12 cellular contexts compared by ENCODE assay signal in the genomic region with DNA sequence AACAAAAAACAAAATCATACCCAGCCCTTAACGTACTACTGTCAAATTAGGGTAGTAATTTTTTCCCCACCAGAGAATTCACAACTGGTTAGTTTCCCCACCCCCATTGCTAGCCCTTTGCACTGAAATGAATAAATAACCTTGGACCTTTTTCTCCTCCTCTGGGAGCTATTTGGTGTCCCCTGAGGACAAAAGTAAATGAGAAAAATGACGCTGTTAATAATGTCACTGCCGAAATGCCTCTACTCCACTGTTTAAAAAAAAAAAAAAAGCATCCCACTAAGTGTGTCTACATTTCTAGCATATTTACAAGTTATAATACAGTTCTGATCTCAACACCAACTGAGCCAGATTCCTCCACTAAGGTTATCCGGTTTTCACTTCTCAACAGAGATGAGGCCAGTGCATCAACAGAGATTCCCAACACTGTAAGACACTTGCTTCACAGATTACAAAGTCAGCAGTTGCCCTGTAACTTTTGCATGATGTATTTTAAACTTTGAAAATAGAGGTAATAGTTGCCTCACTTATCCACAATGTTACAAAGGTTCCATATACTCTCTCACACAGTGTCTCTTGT. TPM values are rescaled to one million over a fixed set of nuclear protein-coding genes. Genes with fewer than 3 reads are reported as not detected.
DNase-seq lines count a peak whose midpoint lies in the region; ATAC-seq, FAIRE-seq and TF ChIP-seq lines count a peak whose summit lies in the region.
"Had no signal": no experiment of that assay in that cellular context is flagged by ENCODE, and none has a peak within 500 bp of the region (broad histone marks: within the 10 kb centered on the region; RNA-seq: fewer than 3 reads in every experiment).

No MANE protein-coding gene starts in this region.

- POLR2A ChIA-PET in HEK293T (lab: Yijun Ruan, JAX) (interaction anchor here (0.6 kb wide), 1 partner anchor 219 kb away, joined by 3 read pairs; no protein-coding TSS in a partner anchor), HepG2 (lab: Yijun Ruan, JAX) (interaction anchor here (0.9 kb wide), 1 partner anchor 143 kb away, joined by 3 read pairs; no protein-coding TSS in a partner anchor)

- WGBS in HepG2 (ENCODE audit: low lambda C conversion rate): 3% methylated on average over 4 of the region's 4 CpGs

- in situ Hi-C loops in HepG2 (cut with HindIII; ENCODE audit: extremely low pct_ligation_motif_present, low pct_unique_long_range_greater_than_20kb): no loop called here

- no peak for TF ChIP-seq CTCF in HepG2 (CRISPR knock-in tag; IDR thresholded peaks at IDR 0.05)
- TF ChIP-seq CTCF in Peyer's patch (IDR thresholded peaks at IDR 0.05): no peak

- H4K20me1 ChIP-seq in HepG2 (ENCODE audit: insufficient read depth, low read length): no peaks in the 10 kb centered on the region

- H3K27ac ChIP-seq in HepG2 (ENCODE audit: extremely low read length, insufficient read depth, low read length) (no peak overlapping the region), temporal lobe (ENCODE audit: low read depth, low read length) (peak overlapping the region; percentile 14), Peyer's patch (no peak overlapping the region)

- TF ChIP-seq EP300 in HepG2 (IDR thresholded peaks at IDR 0.05; ENCODE audit: low read depth in 2 of 2, low read length in 2 of 2) (no peak), HepG2 (CRISPR knock-in tag; IDR thresholded peaks at IDR 0.05; ENCODE audit: borderline replicate concordance) (no peak)

- no peak for FAIRE-seq in HepG2 (lab: Jason Lieb, UNC)

- DNase-seq in HEK293T (ENCODE audit: extremely low spot score) (no peak), adipocyte (ENCODE audit: low read depth) (no peak), HepG2 (ENCODE audit: low spot score) (no peak), GM03348 (ENCODE audit: low spot score) (no peak), Peyer's patch (no peak)
- DNase-seq: activated CD4-positive, alpha-beta T cell treated with anti-CD3 and anti-CD28 coated beads, Interleukin-2, amount 10 ng/mL, durations not matched to agents 7 days and 5 days; activated naive CD4-positive, alpha-beta T cell; KG1; natural killer cell; stimulated activated CD4-positive, alpha-beta T cell treated with anti-CD3 and anti-CD28 coated beads, Interleukin-1b, Interleukin-23, amount 100 ng/mL, for 48 hours had no signal

- ATAC-seq in HepG2: no peak
- no peak for ATAC-seq in GM18511 (IDR thresholded peaks at IDR 0.05; ENCODE audit: unreplicated experiment)
- ATAC-seq: natural killer cell had no signal

- H3K4me2 ChIP-seq in HepG2 (ENCODE audit: low read depth, low read length): peak overlapping the region; percentile 5; the same call in 1 of the 2 replicates

- H3K27me3 ChIP-seq in adipocyte (replicated peaks; ENCODE audit: control insufficient read depth, insufficient read depth, low read length) (no peaks in the 10 kb centered on the region), HepG2 (ENCODE audit: control insufficient read depth in 1 of 2, insufficient read depth in 2 of 2, low read length in 2 of 2) (peaks cover 0 to 6% of the 10 kb centered on the region in 2 experiments; a peak in 2 of 5 replicates), Peyer's patch (no peaks in the 10 kb centered on the region)

- BruUV-seq in HepG2 (replicated peaks; lab: Mats Ljungman, UMichigan): no TSS peak

- H3K9me3 ChIP-seq in adipocyte (ENCODE audit: control insufficient read depth, low read length): no peaks in the 10 kb centered on the region
- no peaks in the 10 kb centered on the region for H3K9me3 ChIP-seq in HepG2 (ENCODE audit: low read length)
- H3K9me3 ChIP-seq in Peyer's patch: no peaks in the 10 kb centered on the region

- H3K4me3 ChIP-seq in adipocyte (ENCODE audit: low read length) (peak overlapping the region; percentile 83), HepG2 (replicated peaks in 1 of 3; ENCODE audit: insufficient read depth in 1 of 3, low read depth in 2 of 3, low read length in 3 of 3) (no peak overlapping the region), Peyer's patch (no peak overlapping the region)

- H2AFZ ChIP-seq in HepG2 (ENCODE audit: low read length): no peak overlapping the region

- H3K9ac ChIP-seq in adipocyte (ENCODE audit: low read length) (peak overlapping the region; percentile 92), HepG2 (ENCODE audit: insufficient read depth, low read depth, low read length) (no peak overlapping the region)

- CTCF ChIA-PET in HEK293T (lab: Yijun Ruan, JAX) (no interaction called here), HepG2 (lab: Yijun Ruan, JAX; ENCODE audit: low intra/inter-chr PET ratio, low total read pairs) (no interaction called here)

- no peak for TF ChIP-seq RAD21 in HepG2 (CRISPR knock-in tag; IDR thresholded peaks at IDR 0.05)

- H3K4me1 ChIP-seq in adipocyte (ENCODE audit: control insufficient read depth, insufficient read depth, low read length) (peaks cover 60% of the 10 kb centered on the region), HepG2 (ENCODE audit: insufficient read depth, low read length) (peaks cover 55% of the 10 kb centered on the region), Peyer's patch (peaks cover 0 to 14% (median 3%) of the 10 kb centered on the region in 4 donors)

- no peaks in the 10 kb centered on the region for H3K36me3 ChIP-seq in adipocyte (ENCODE audit: control insufficient read depth, insufficient read depth, low read length, severe bottlenecking)
- no peaks in the 10 kb centered on the region for H3K36me3 ChIP-seq in HepG2 (replicated peaks in 1 of 2; ENCODE audit: control insufficient read depth in 1 of 2, insufficient read depth in 2 of 2, low read length in 2 of 2)
- H3K36me3 ChIP-seq in Peyer's patch: no peaks in the 10 kb centered on the region

- TF ChIP-seq POLR2A in HepG2 (IDR thresholded peaks at IDR 0.05; ENCODE audit: insufficient read depth in 1 of 2, low read depth in 2 of 2, low read length in 2 of 2): no peak
- no peak for TF ChIP-seq POLR2A in Peyer's patch (IDR thresholded peaks at IDR 0.05)

- no peaks in the 10 kb centered on the region for H3K79me2 ChIP-seq in HepG2 (ENCODE audit: insufficient read depth, low read length)

- intact Hi-C loops in HepG2 (cut with micrococcal nuclease; ENCODE audit: unreplicated experiment): no loop called here

TF ChIP-seq in HEK293T, 16 proteins besides CTCF, POLR2A, EP300 and RAD21:
- TF ChIP-seq NFRKB (IDR thresholded peaks at IDR 0.05) (no peak), ZNF384 (IDR thresholded peaks at IDR 0.05) (0 out of 2 replicates have a peak, but pooled peaks have one; percentile 26)

TF ChIP-seq in HepG2, 621 proteins besides CTCF, POLR2A, EP300 and RAD21:
- TF ChIP-seq, protein P1, sequence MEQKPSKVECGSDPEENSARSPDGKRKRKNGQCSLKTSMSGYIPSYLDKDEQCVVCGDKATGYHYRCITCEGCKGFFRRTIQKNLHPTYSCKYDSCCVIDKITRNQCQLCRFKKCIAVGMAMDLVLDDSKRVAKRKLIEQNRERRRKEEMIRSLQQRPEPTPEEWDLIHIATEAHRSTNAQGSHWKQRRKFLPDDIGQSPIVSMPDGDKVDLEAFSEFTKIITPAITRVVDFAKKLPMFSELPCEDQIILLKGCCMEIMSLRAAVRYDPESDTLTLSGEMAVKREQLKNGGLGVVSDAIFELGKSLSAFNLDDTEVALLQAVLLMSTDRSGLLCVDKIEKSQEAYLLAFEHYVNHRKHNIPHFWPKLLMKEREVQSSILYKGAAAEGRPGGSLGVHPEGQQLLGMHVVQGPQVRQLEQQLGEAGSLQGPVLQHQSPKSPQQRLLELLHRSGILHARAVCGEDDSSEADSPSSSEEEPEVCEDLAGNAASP (CRISPR knock-in tag; IDR thresholded peaks at IDR 0.05; ENCODE audit: borderline replicate concordance): peak; percentile 69; the same call in 1 of the 2 replicates
- TF ChIP-seq SATB2 (CRISPR knock-in tag; IDR thresholded peaks at IDR 0.05) (no peak), ZNF260 (CRISPR knock-in tag; IDR thresholded peaks at IDR 0.05; ENCODE audit: borderline replicate concordance, low read depth) (no peak), TFAP4 (IDR thresholded peaks at IDR 0.05; ENCODE audit: borderline replicate concordance, low read depth) (no peak), PAF1 (CRISPR knock-in tag; IDR thresholded peaks at IDR 0.05) (no peak), ZSCAN31 (CRISPR knock-in tag; IDR thresholded peaks at IDR 0.05; ENCODE audit: low read depth) (no peak), ZNF672 (CRISPR knock-in tag; IDR thresholded peaks at IDR 0.05) (no peak)

RNA-seq across cellular contexts. Expression of gene NFIB, which starts 5.1 kb away (rescaled TPM):
- total RNA-seq in HepG2 (2016; rRNA removed; fragmentation: Illumina TruSeq; extraction: Trizol) (2.4 and 4.6 TPM in 2 replicates), temporal lobe (139 TPM), Peyer's patch (100 to 1,000 TPM in 3 of 4 donors, 10 to 100 TPM in 1; 89.7 to 229 (median 159) TPM)
- 4.1 TPM in 2 replicates for total RNA-seq in HepG2 (2016; cell fraction: cytosol; rRNA removed; fragmentation: Illumina TruSeq; extraction: Trizol; ENCODE audit: low read depth)
- total RNA-seq in HepG2 (2016; cell fraction: insoluble cytoplasmic fraction; rRNA removed; fragmentation: Illumina TruSeq; extraction: Trizol): 1.6 and 4.1 TPM in 2 replicates
- 1.4 and 1.6 TPM in 2 replicates for total RNA-seq in HepG2 (2016; cell fraction: membrane; rRNA removed; fragmentation: Illumina TruSeq; extraction: Trizol)
- total RNA-seq in HepG2 (2016; cell fraction: nucleus; rRNA removed; fragmentation: Illumina TruSeq; extraction: Trizol): 18.2 and 18.4 TPM in 2 replicates
- 0.98 and 1.4 TPM in 2 replicates for polyA plus RNA-seq in HepG2 (2011; rRNA removed)
- polyA plus RNA-seq in HepG2 (2011; cell fraction: cytosol; rRNA removed): 0.17 and 0.32 TPM in 2 replicates
- polyA plus RNA-seq in HepG2 (2011; cell fraction: nucleus; rRNA removed): 3.9 and 4.5 TPM in 2 replicates
- polyA plus RNA-seq in HepG2 (2012): 1.1 and 1.7 TPM in 2 replicates
- 0.20 TPM in 2 replicates for polyA plus RNA-seq in HepG2 (2016; cell fraction: cytosol; fragmentation: Illumina TruSeq; extraction: Trizol; ENCODE audit: low read depth)
- polyA plus RNA-seq in HepG2 (2016; cell fraction: insoluble cytoplasmic fraction; fragmentation: Illumina TruSeq; extraction: Trizol; ENCODE audit: low read depth): 1.4 and 1.7 TPM in 2 replicates
- polyA plus RNA-seq in HepG2 (2016; cell fraction: membrane; fragmentation: Illumina TruSeq; extraction: Trizol; ENCODE audit: low read depth): 0.31 and 0.49 TPM in 2 replicates
- polyA plus RNA-seq in HepG2 (2016; cell fraction: nucleus; fragmentation: Illumina TruSeq; extraction: Trizol; ENCODE audit: insufficient read depth, low read depth): 5.7 and 6.1 TPM in 2 replicates
- polyA minus RNA-seq in HepG2 (2011; rRNA and poly(A)+ RNA removed; ENCODE audit: low replicate concordance): 3.1 and 48.1 TPM in 2 replicates
- polyA minus RNA-seq in HepG2 (2011; cell fraction: cytosol; rRNA and poly(A)+ RNA removed): 1.1 and 3.5 TPM in 2 replicates
- polyA minus RNA-seq in HepG2 (2011; cell fraction: nucleus; rRNA and poly(A)+ RNA removed): 25.6 and 28.5 TPM in 2 replicates
- total RNA-seq: activated CD4-positive, alpha-beta T cell treated with anti-CD3 and anti-CD28 coated beads, Interleukin-2, amount 10 ng/mL, durations not matched to agents 7 days and 5 days had no signal
